34 cellular contexts compared by ENCODE assay signal in the genomic region with DNA sequence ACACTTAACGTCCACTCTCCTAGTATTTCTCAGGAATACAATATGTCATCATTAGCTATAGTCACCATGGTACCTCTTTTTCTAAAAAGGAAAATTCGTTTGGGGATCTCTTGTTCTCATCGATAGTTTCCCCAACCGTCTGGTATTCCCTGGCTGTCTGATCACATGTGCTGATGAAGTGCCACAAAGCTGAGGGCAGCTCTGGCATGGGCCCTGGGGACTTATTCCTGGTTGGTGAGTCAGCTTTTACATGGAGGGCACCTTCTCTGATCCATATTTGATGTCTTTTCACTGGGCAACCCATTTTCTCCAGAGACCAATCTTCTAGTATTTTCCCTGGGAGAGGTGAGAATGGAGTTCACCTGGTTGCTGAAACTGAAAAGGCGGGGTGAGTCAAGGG.
"Had no signal": no experiment of that assay in that cellular context is flagged by ENCODE, and none has a peak within 500 bp of the region (broad histone marks: within the 10 kb centered on the region; RNA-seq: fewer than 3 reads in every experiment).

No MANE protein-coding gene starts in this region.

- H3K9me3 ChIP-seq: MG63 had no signal

- DNase-seq: Karpas-422, Kasumi-1, MG63, MM.1S, MV-4-11, NCI-H1048, NCI-H1092, NCI-H1092 treated with DMSO at 0.1 percent for 48 hours, NCI-H1105, NCI-H1105 treated with DMSO at 0.1 percent for 48 hours, NCI-H1417, NCI-H1417 treated with DMSO at 0.1 percent for 48 hours, NCI-H1436, NCI-H1436 treated with DMSO at 0.1 percent for 48 hours, NCI-H146, NCI-H1694, NCI-H1694 treated with DMSO at 0.1 percent for 48 hours, NCI-H187, NCI-H187 treated with DMSO at 0.1 percent for 48 hours, NCI-H1930, NCI-H2029, NCI-H2029 treated with DMSO at 0.1 percent for 48 hours, NCI-H2081, NCI-H2081 treated with DMSO at 0.1 percent for 48 hours, NCI-H2107, NCI-H2171, NCI-H2171 treated with DMSO at 0.1 percent for 48 hours, NCI-H2227 treated with DMSO at 0.1 percent for 48 hours, NCI-H226, NCI-H345, NCI-H446, NCI-H446 treated with DMSO at 0.1 percent for 48 hours, NCI-H510A, NCI-H510A treated with DMSO at 0.1 percent for 48 hours had no signal

- H3K4me3 ChIP-seq: MG63 had no signal

- H3K27me3 ChIP-seq: MG63 had no signal
